Comparison of ENCODE assay signal across 9 cellular contexts in the genomic region with DNA sequence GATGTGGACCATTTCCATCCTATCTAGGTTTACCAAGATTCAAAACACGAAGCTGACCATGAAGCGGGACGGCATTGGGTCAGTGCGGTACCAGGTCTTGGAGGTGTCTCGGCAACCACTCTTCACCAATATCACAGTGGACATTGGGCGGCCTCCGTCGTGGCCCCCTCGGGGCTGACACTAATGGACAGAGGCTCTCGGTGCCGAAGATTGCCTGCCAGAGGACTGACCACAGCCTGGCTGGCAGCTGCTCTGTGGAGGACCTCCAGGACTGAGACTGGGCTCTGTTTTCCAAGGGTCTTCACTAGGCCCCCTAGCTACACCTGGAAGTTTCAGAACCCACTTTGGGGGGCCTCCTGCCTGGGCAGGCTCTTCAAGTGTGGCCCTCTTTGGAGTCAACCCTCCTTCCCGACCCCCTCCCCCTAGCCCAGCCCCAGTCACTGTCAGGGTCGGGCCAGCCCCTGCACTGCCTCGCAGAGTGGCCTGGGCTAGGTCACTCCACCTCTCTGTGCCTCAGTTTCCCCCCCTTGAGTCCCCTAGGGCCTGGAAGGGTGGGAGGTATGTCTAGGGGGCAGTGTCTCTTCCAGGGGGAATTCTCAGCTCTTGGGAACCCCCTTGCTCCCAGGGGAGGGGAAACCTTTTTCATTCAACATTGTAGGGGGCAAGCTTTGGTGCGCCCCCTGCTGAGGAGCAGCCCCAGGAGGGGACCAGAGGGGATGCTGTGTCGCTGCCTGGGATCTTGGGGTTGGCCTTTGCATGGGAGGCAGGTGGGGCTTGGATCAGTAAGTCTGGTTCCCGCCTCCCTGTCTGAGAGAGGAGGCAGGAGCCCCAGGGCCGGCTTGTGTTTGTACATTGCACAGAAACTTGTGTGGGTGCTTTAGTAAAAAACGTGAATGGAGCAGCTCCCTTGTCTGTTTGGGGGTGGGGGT. TPM values are rescaled to one million over a fixed set of nuclear protein-coding genes. Genes with fewer than 3 reads are reported as not detected.
DNase-seq lines count a peak whose midpoint lies in the region; TF ChIP-seq lines count a peak whose summit lies in the region.
"Had no signal": no experiment of that assay in that cellular context is flagged by ENCODE, and none has a peak within 500 bp of the region (broad histone marks: within the 10 kb centered on the region; RNA-seq: fewer than 3 reads in every experiment).

No MANE protein-coding gene starts in this region.

- DNase-seq in AG04450 (ENCODE audit: low read depth, low spot score) (no peak), breast epithelium (ENCODE audit: low spot score in 2 of 2) (no peak), mesendoderm (no peak), NCI-H524 treated with DMSO at 0.1 percent for 48 hours (lab: John Stamatoyannopoulos, UW) (no peak), GM10266 (ENCODE audit: extremely low spot score) (no peak), putamen (ENCODE audit: low spot score) (no peak), cortex of kidney (lab: John Stamatoyannopoulos, UW) (no peak)

- no peaks in the 10 kb centered on the region for H3K27me3 ChIP-seq in AG04450 (ENCODE audit: control insufficient read depth, insufficient read depth, low read length)
- no peaks in the 10 kb centered on the region for H3K27me3 ChIP-seq in HUES6 (ENCODE audit: control insufficient read depth, insufficient read depth, low read length)
- H3K27me3 ChIP-seq in breast epithelium = no peaks in the 10 kb centered on the region
- H3K27me3 ChIP-seq in mesendoderm (ENCODE audit: insufficient read depth, low read length, poor library complexity) = no peaks in the 10 kb centered on the region

- H3K4me1 ChIP-seq in HUES6 (ENCODE audit: control insufficient read depth, insufficient read depth, low read length) (peaks cover 20% of the 10 kb centered on the region), breast epithelium (peaks cover 0 to 5% of the 10 kb centered on the region in 2 donors), mesendoderm (ENCODE audit: control insufficient read depth, low read depth, low read length) (no peaks in the 10 kb centered on the region)

- no peak overlapping the region for H3K23ac ChIP-seq in mesendoderm (ENCODE audit: low read length)

- no peak overlapping the region for H4K8ac ChIP-seq in mesendoderm (ENCODE audit: low read depth, low read length)

- H3K4me3 ChIP-seq in AG04450 (ENCODE audit: low read depth, low read length) = peak overlapping the region; percentile 75
- H3K4me3 ChIP-seq in HUES6 (ENCODE audit: low read depth, low read length) = peak overlapping the region; percentile 85
- peak overlapping the region; percentile 65 to 73 (median 71) for H3K4me3 ChIP-seq in breast epithelium
- H3K4me3 ChIP-seq in mesendoderm (ENCODE audit: low read length) = no peak overlapping the region

- H3K56ac ChIP-seq in mesendoderm (ENCODE audit: low read length) = peak overlapping the region; percentile 98

- POLR2A ChIA-PET in AG04450 (lab: Yijun Ruan, JAX) = interaction anchor here (1.3 kb wide), 1 partner anchor 10 kb away, joined by 5 read pairs; no protein-coding TSS in a partner anchor

- H3K18ac ChIP-seq in mesendoderm (ENCODE audit: low read length) = no peak overlapping the region

- CTCF ChIA-PET in AG04450 (lab: Charles Lee) = interaction anchor here (1.0 to 1.7 kb wide), 4 partner anchors 10 to 58 kb away, joined by 3 to 7 read pairs (median 4); no protein-coding TSS in a partner anchor

- H4K5ac ChIP-seq in mesendoderm (ENCODE audit: low read length) = no peak overlapping the region

- intact Hi-C loops in breast epithelium (cut with DNase I; ENCODE audit: low total_unique reads) = no loop called here

- peak overlapping the region; percentile 68 for H3K9ac ChIP-seq in HUES6 (ENCODE audit: low read length)
- H3K9ac ChIP-seq in mesendoderm (ENCODE audit: low read length) = peak overlapping the region; percentile 92

- no peak overlapping the region for H2BK120ac ChIP-seq in mesendoderm (ENCODE audit: low read depth, low read length)

- H3K4me2 ChIP-seq in mesendoderm (ENCODE audit: low read length) = peak overlapping the region; percentile 83

- H3K4ac ChIP-seq in mesendoderm (ENCODE audit: low read depth, low read length) = no peak overlapping the region

- no CpG with 5 or more reads among the region's 19 CpGs for WGBS in mesendoderm (ENCODE audit: extremely low coverage, insufficient coverage, low lambda C conversion rate)

- no peaks in the 10 kb centered on the region for H3K79me2 ChIP-seq in mesendoderm (ENCODE audit: control insufficient read depth, insufficient read depth, low read length)

- no peaks in the 10 kb centered on the region for H3K79me1 ChIP-seq in mesendoderm (ENCODE audit: low read length)

- H2BK5ac ChIP-seq in mesendoderm (ENCODE audit: low read length) = no peak overlapping the region

- no peak overlapping the region for H2AK5ac ChIP-seq in mesendoderm (ENCODE audit: low read length)

- H3K36me3 ChIP-seq in HUES6 (ENCODE audit: control insufficient read depth, insufficient read depth, low read length) (peaks cover 17% of the 10 kb centered on the region), breast epithelium (no peaks in the 10 kb centered on the region), mesendoderm (ENCODE audit: control insufficient read depth, insufficient read depth, low read length) (peaks cover 3% of the 10 kb centered on the region)

- no peak for TF ChIP-seq POLR2A in breast epithelium (IDR thresholded peaks at IDR 0.05)

- TF ChIP-seq CTCF in AG04450 (IDR thresholded peaks at IDR 0.05; ENCODE audit: low read depth, low read length) (no peak; the same call in 1 of the 2 replicates), breast epithelium (IDR thresholded peaks at IDR 0.05) (no peak), GM10266 (IDR thresholded peaks at IDR 0.05; ENCODE audit: control insufficient read depth, insufficient read depth, low read depth, missing control alignments) (no peak)

- no peak overlapping the region for H2BK15ac ChIP-seq in mesendoderm (replicated peaks; ENCODE audit: low read depth)

- H3K27ac ChIP-seq in AG04450 (ENCODE audit: low read depth, low read length) (peak overlapping the region; percentile 31), HUES6 (ENCODE audit: low read depth, low read length) (no peak overlapping the region; the same call in 1 of the 2 replicates), breast epithelium (peak overlapping the region; percentile 91), mesendoderm (ENCODE audit: low read depth, low read length) (peak overlapping the region; percentile 13)

- H3K9me3 ChIP-seq in AG04450 (ENCODE audit: control insufficient read depth, insufficient read depth, low read length) (no peaks in the 10 kb centered on the region), HUES6 (ENCODE audit: control insufficient read depth, insufficient read depth, low read depth, low read length) (no peaks in the 10 kb centered on the region), breast epithelium (no peaks in the 10 kb centered on the region)

RNA-seq across cellular contexts. Expression of gene CCDC24, which starts 0.9 kb away (rescaled TPM):
- 1.1 and 1.6 TPM in 2 replicates for polyA plus RNA-seq in AG04450 (2011; rRNA removed)
- 0.92 and 1.0 TPM in 2 replicates for polyA minus RNA-seq in AG04450 (2011; rRNA and poly(A)+ RNA removed)
- 10 to 100 TPM in 2 of 3 donors, 1 to 10 TPM in 1; 5.4 to 12.5 (median 12.3) TPM for total RNA-seq in breast epithelium
- 4.0 TPM for polyA plus RNA-seq in mesendoderm (2013, experiment 1 of 2)
- 5.2 TPM for polyA plus RNA-seq in mesendoderm (2013, experiment 2 of 2)

RNA-seq across cellular contexts. Expression of gene B4GALT2, which starts 11.5 kb away (rescaled TPM):
- polyA plus RNA-seq in AG04450 (2011; rRNA removed) = 39.0 and 50.4 TPM in 2 replicates
- 40.8 and 55.5 TPM in 2 replicates for polyA minus RNA-seq in AG04450 (2011; rRNA and poly(A)+ RNA removed)
- 10 to 100 TPM; 19.8 to 49.9 (median 37.0) TPM for total RNA-seq in breast epithelium
- polyA plus RNA-seq in mesendoderm (2013, experiment 1 of 2) = 50.4 TPM
- 49.5 TPM for polyA plus RNA-seq in mesendoderm (2013, experiment 2 of 2)

RNA-seq across cellular contexts. Expression of gene ATP6V0B, which starts 15.8 kb away (rescaled TPM):
- polyA plus RNA-seq in AG04450 (2011; rRNA removed) = 130 and 140 TPM in 2 replicates
- polyA minus RNA-seq in AG04450 (2011; rRNA and poly(A)+ RNA removed) = 64.5 and 77.1 TPM in 2 replicates
- 100 to 1,000 TPM; 131 to 156 (median 155) TPM for total RNA-seq in breast epithelium
- polyA plus RNA-seq in mesendoderm (2013, experiment 1 of 2) = 56.2 TPM
- 55.4 TPM for polyA plus RNA-seq in mesendoderm (2013, experiment 2 of 2)

RNA-seq across cellular contexts. Expression of gene DPH2, which starts 20.7 kb away (rescaled TPM):
- 17.9 and 22.2 TPM in 2 replicates for polyA plus RNA-seq in AG04450 (2011; rRNA removed)
- 17.2 and 25.0 TPM in 2 replicates for polyA minus RNA-seq in AG04450 (2011; rRNA and poly(A)+ RNA removed)
- total RNA-seq in breast epithelium = 10 to 100 TPM; 16.2 to 22.0 (median 18.3) TPM
- 39.9 TPM for polyA plus RNA-seq in mesendoderm (2013, experiment 1 of 2)
- 39.4 TPM for polyA plus RNA-seq in mesendoderm (2013, experiment 2 of 2)

RNA-seq across cellular contexts. Expression of gene SLC6A9, which starts 40.7 kb away (rescaled TPM):
- 16.3 and 17.3 TPM in 2 replicates for polyA plus RNA-seq in AG04450 (2011; rRNA removed)
- 29.5 and 34.1 TPM in 2 replicates for polyA minus RNA-seq in AG04450 (2011; rRNA and poly(A)+ RNA removed)
- total RNA-seq in breast epithelium = 1 to 10 TPM in 2 of 3 donors, under 1 TPM in 1; 0.32 to 5.1 (median 3.9) TPM
- 16.1 TPM for polyA plus RNA-seq in mesendoderm (2013, experiment 1 of 2)
- 15.8 TPM for polyA plus RNA-seq in mesendoderm (2013, experiment 2 of 2)
- total RNA-seq: mononuclear cell had no signal
